ENCODE assay signal across 8 cellular contexts in genomic region chr6:43181621-43181941, GRCh38. TPM values are rescaled to one million over a fixed set of nuclear protein-coding genes. Genes with fewer than 3 reads are reported as not detected.
A peak's percentile ranks its signal among the peaks of the same experiment; 100 is the strongest.
DNase-seq lines count a peak whose midpoint lies in the region; ATAC-seq and TF ChIP-seq lines count a peak whose summit lies in the region.

No MANE protein-coding gene starts in this region.

- H3K9me3 ChIP-seq in heart right ventricle = no peaks in the 10 kb centered on the region
- no peaks in the 10 kb centered on the region for H3K9me3 ChIP-seq in body of pancreas

- TF ChIP-seq POLR2A in body of pancreas (IDR thresholded peaks at IDR 0.05) = no peak

- peaks cover 1% of the 10 kb centered on the region for H3K79me1 ChIP-seq in mesendoderm (ENCODE audit: low read length)

- no peak overlapping the region for H2BK5ac ChIP-seq in mesendoderm (ENCODE audit: low read length)

- TF ChIP-seq CTCF in heart right ventricle (IDR thresholded peaks at IDR 0.05) = no peak
- TF ChIP-seq CTCF in body of pancreas (IDR thresholded peaks at IDR 0.05) = no peak

- H3K23ac ChIP-seq in mesendoderm (ENCODE audit: low read length) = no peak overlapping the region

- peaks cover 0 to 34% (median 17%) of the 10 kb centered on the region in 9 donors for H3K4me1 ChIP-seq in heart right ventricle
- peaks cover 19% of the 10 kb centered on the region for H3K4me1 ChIP-seq in body of pancreas
- H3K4me1 ChIP-seq in mesendoderm (ENCODE audit: control insufficient read depth, low read depth, low read length) = peaks cover 2% of the 10 kb centered on the region
- H3K4me1 ChIP-seq in urinary bladder (ENCODE audit: insufficient read depth) = no peaks in the 10 kb centered on the region

- H3K4me3 ChIP-seq in heart right ventricle = peak overlapping the region; percentile 45 to 89 (median 78)
- peak overlapping the region; percentile 33 to 58 for H3K4me3 ChIP-seq in body of pancreas
- H3K4me3 ChIP-seq in mesendoderm (ENCODE audit: low read length) = peak overlapping the region; percentile 65
- peak overlapping the region; percentile 69 for H3K4me3 ChIP-seq in urinary bladder (ENCODE audit: low read depth, low read length)

- H3K36me3 ChIP-seq in heart right ventricle (peaks cover 4 to 74% (median 29%) of the 10 kb centered on the region in 9 donors), body of pancreas (replicated peaks in 1 of 2; ENCODE audit: insufficient read depth in 1 of 2, low read depth in 2 of 2) (peaks cover 4 to 9% of the 10 kb centered on the region in 2 donors), mesendoderm (ENCODE audit: control insufficient read depth, insufficient read depth, low read length) (peaks cover 8% of the 10 kb centered on the region), urinary bladder (ENCODE audit: insufficient read depth) (peaks cover 6% of the 10 kb centered on the region)

- no peak overlapping the region for H3K18ac ChIP-seq in mesendoderm (ENCODE audit: low read length)

- no peak overlapping the region for H4K8ac ChIP-seq in mesendoderm (ENCODE audit: low read depth, low read length)

- H4K5ac ChIP-seq in mesendoderm (ENCODE audit: low read length) = no peak overlapping the region

- intact Hi-C loops in heart right ventricle (cut with DNase I) (loop anchor here in 1 of 10 donors (10.0 kb wide), 1 partner anchor 323 kb away; no protein-coding TSS in a partner anchor), left ventricle myocardium superior (cut with micrococcal nuclease) (no loop called here), body of pancreas (cut with DNase I) (no loop called here)

- H3K27ac ChIP-seq in heart right ventricle (peak overlapping the region in 9 of 10 donors; percentile 67 to 86 (median 76)), body of pancreas (peak overlapping the region; percentile 57 to 74 (median 60)), mesendoderm (ENCODE audit: low read depth, low read length) (no peak overlapping the region), urinary bladder (ENCODE audit: low read depth) (peak overlapping the region; percentile 66)

- H2BK120ac ChIP-seq in mesendoderm (ENCODE audit: low read depth, low read length) = no peak overlapping the region

- H3K9ac ChIP-seq in mesendoderm (ENCODE audit: low read length) = peak overlapping the region; percentile 85

- H3K27me3 ChIP-seq in heart right ventricle (no peaks in the 10 kb centered on the region), body of pancreas (no peaks in the 10 kb centered on the region), mesendoderm (ENCODE audit: insufficient read depth, low read length, poor library complexity) (no peaks in the 10 kb centered on the region)

- H3K4ac ChIP-seq in mesendoderm (ENCODE audit: low read depth, low read length) = no peak overlapping the region

- WGBS in heart right ventricle, 2 donors = 44% methylated on average over 9 of the region's 9 CpGs
- 30 to 33% methylated on average over 9 of the region's 9 CpGs for WGBS in body of pancreas, 2 donors
- no CpG with 5 or more reads among the region's 9 CpGs for WGBS in mesendoderm (ENCODE audit: extremely low coverage, insufficient coverage, low lambda C conversion rate)
- 35% methylated on average over 9 of the region's 9 CpGs for WGBS in urinary bladder

- peak overlapping the region; percentile 79 for H3K4me2 ChIP-seq in mesendoderm (ENCODE audit: low read length)

- ATAC-seq in heart right ventricle = no peak
- no peak for ATAC-seq in left ventricle myocardium superior
- ATAC-seq in body of pancreas = no peak
- no peak for ATAC-seq in GM21717 (IDR thresholded peaks at IDR 0.05; ENCODE audit: unreplicated experiment)
- no peak for ATAC-seq in HG02678 (IDR thresholded peaks at IDR 0.05; ENCODE audit: unreplicated experiment)

- DNase-seq in heart right ventricle (no peak), left ventricle myocardium superior (no peak), body of pancreas (no peak), mesendoderm (no peak), midbrain (lab: John Stamatoyannopoulos, UW) (no peak)

- peak overlapping the region; percentile 76 for H3K56ac ChIP-seq in mesendoderm (ENCODE audit: low read length)

- H2BK15ac ChIP-seq in mesendoderm (replicated peaks; ENCODE audit: low read depth) = no peak overlapping the region

- no peaks in the 10 kb centered on the region for H3K79me2 ChIP-seq in mesendoderm (ENCODE audit: control insufficient read depth, insufficient read depth, low read length)

- H2AK5ac ChIP-seq in mesendoderm (ENCODE audit: low read length) = no peak overlapping the region

RNA-seq across cellular contexts. Expression of gene CUL9, which starts 0.4 kb away (rescaled TPM):
- 10 to 100 TPM in 8 of 10 donors, 1 to 10 TPM in 2; 7.8 to 17.1 (median 13.4) TPM for total RNA-seq in heart right ventricle
- 10 to 100 TPM in 1 of 2 donors, 1 to 10 TPM in 1; 9.0 to 32.0 TPM for polyA plus RNA-seq in heart right ventricle
- total RNA-seq in left ventricle myocardium superior = 10.9 TPM
- 10 to 100 TPM; 34.8 to 84.4 TPM for total RNA-seq in body of pancreas
- 2.1 TPM for polyA plus RNA-seq in mesendoderm (2013, experiment 1 of 2)
- 1.3 TPM for polyA plus RNA-seq in mesendoderm (2013, experiment 2 of 2)
- total RNA-seq in urinary bladder = 20.6 TPM
- 23.5 TPM for polyA plus RNA-seq in urinary bladder

RNA-seq across cellular contexts. Expression of gene SRF, which starts 10.5 kb away (rescaled TPM):
- 10 to 100 TPM; 52.0 to 94.3 (median 70.1) TPM for total RNA-seq in heart right ventricle
- polyA plus RNA-seq in heart right ventricle = 10 to 100 TPM; 30.5 to 54.6 TPM
- total RNA-seq in left ventricle myocardium superior = 78.7 TPM
- total RNA-seq in body of pancreas = 10 to 100 TPM; 12.7 to 30.7 TPM
- 73.6 TPM for polyA plus RNA-seq in mesendoderm (2013, experiment 1 of 2)
- polyA plus RNA-seq in mesendoderm (2013, experiment 2 of 2) = 75.9 TPM
- total RNA-seq in urinary bladder = 19.2 TPM
- polyA plus RNA-seq in urinary bladder = 116 TPM

RNA-seq across cellular contexts. Expression of gene DNPH1, which starts 47.7 kb away (rescaled TPM):
- total RNA-seq in heart right ventricle (10 to 100 TPM; 16.0 to 29.6 (median 25.7) TPM), left ventricle myocardium superior (31.2 TPM), body of pancreas (100 to 1,000 TPM in 1 of 2 donors, 10 to 100 TPM in 1; 94.2 to 119 TPM), urinary bladder (18.2 TPM)
- polyA plus RNA-seq in heart right ventricle (10 to 100 TPM; 25.0 to 51.3 TPM), urinary bladder (108 TPM)
- 36.2 TPM for polyA plus RNA-seq in mesendoderm (2013, experiment 1 of 2)
- 35.8 TPM for polyA plus RNA-seq in mesendoderm (2013, experiment 2 of 2)
